In the genomic region with DNA sequence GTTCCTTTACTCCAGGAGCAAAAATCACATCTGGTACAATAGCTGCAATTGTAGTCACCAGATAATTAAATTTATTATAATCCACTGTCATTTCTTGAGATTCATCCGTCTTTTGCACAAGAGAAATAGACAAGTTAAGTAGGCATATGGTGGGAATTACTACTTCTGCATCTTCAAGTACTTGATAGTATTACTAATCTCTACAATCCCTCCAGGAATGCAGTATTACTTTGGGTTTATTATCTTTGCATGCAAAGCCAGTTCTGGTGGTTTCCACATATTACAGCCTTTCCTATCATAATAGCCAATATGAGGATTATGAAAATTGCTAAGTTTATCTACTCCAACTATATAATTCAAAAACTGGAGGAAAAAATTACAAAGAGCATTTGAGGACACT, we compare ENCODE assay signal across 21 cellular contexts.
DNase-seq lines count a peak whose midpoint lies in the region; ATAC-seq and TF ChIP-seq lines count a peak whose summit lies in the region.
"Had no signal": no experiment of that assay in that cellular context is flagged by ENCODE, and none has a peak within 500 bp of the region (broad histone marks: within the 10 kb centered on the region; RNA-seq: fewer than 3 reads in every experiment).

No MANE protein-coding gene starts in this region.

- TF ChIP-seq CTCF in AG09309 (IDR thresholded peaks at IDR 0.05; ENCODE audit: control insufficient read depth, insufficient read depth, low read depth, low read length, missing control alignments) (no peak), dorsolateral prefrontal cortex (IDR thresholded peaks at IDR 0.05 in 54 of 56, conservative IDR thresholded peaks at IDR 0.05 in 2 of 56; ENCODE audit: low read depth in 1 of 56, partially characterized antibody in 56 of 56) (no peak)

- no peak for ATAC-seq in Right ventricle myocardium superior (ENCODE audit: poor library complexity)
- ATAC-seq: A549, HCT116, Panc1 had no signal

- peak; percentile 76 for DNase-seq in AG09309 (ENCODE audit: low read depth)
- peak; percentile 54 for DNase-seq in GM03348 (ENCODE audit: low spot score)
- DNase-seq in NCI-H524 treated with DMSO at 0.1 percent for 48 hours (lab: John Stamatoyannopoulos, UW) = peak; percentile 79
- DNase-seq in fibroblast of peridontal ligament (ENCODE audit: extremely low read depth) = peak; percentile 80
- DNase-seq in dorsolateral prefrontal cortex = no peak
- DNase-seq in posterior cingulate gyrus = no peak
- DNase-seq in stimulated activated naive CD4-positive, alpha-beta T cell (lab: John Stamatoyannopoulos, UW) = no peak
- DNase-seq in Right ventricle myocardium superior = no peak
- DNase-seq: CD8-positive, alpha-beta memory T cell; KG1; NCI-H1092; NCI-H1436; NCI-H187 treated with DMSO at 0.1 percent for 48 hours; NCI-H2107; NCI-H446 treated with DMSO at 0.1 percent for 48 hours; NCI-H748 treated with DMSO at 0.1 percent for 48 hours; SJCRH30 had no signal

- no peak overlapping the region for H3K27ac ChIP-seq in dorsolateral prefrontal cortex
- H3K27ac ChIP-seq: A549, C4-2B, SJCRH30 had no signal

- intact Hi-C loops in dorsolateral prefrontal cortex (cut with DNase I) = no loop called here
- intact Hi-C loops in posterior cingulate gyrus (cut with DNase I) = no loop called here
- intact Hi-C loops in Right ventricle myocardium superior (cut with DNase I) = loop anchor here (10.0 kb wide), 1 partner anchor 122 kb away; no protein-coding TSS in a partner anchor

- no peaks in the 10 kb centered on the region for H3K27me3 ChIP-seq in dorsolateral prefrontal cortex
- H3K27me3 ChIP-seq: SJCRH30 had no signal

- H3K4me3 ChIP-seq in AG09309 (ENCODE audit: control insufficient read depth, low read depth, low read length) (no peak overlapping the region), dorsolateral prefrontal cortex (no peak overlapping the region)
- H3K4me3 ChIP-seq: A549, SJCRH30 had no signal

Comparison
In these comparisons a context has a peak if more than half of its experiments do, and no peak if none do; other contexts are left out.
1. DNase-seq: peak in AG09309 (single experiment), GM03348 (single experiment), NCI-H524 treated with DMSO at 0.1 percent for 48 hours (single experiment) and fibroblast of peridontal ligament (single experiment); none in dorsolateral prefrontal cortex (0 of 10), posterior cingulate gyrus (0 of 10), stimulated activated naive CD4-positive, alpha-beta T cell (0 of 6) and Right ventricle myocardium superior (single experiment).